In genomic region chr6:113858605-113859348, GRCh38 we compare ENCODE assay signal across 8 cellular contexts. TPM values are rescaled to one million over a fixed set of nuclear protein-coding genes. Genes with fewer than 3 reads are reported as not detected.
DNase-seq lines count a peak whose midpoint lies in the region; ATAC-seq lines count a peak whose summit lies in the region.

No MANE protein-coding gene starts in this region.

- H3K4ac ChIP-seq in mesendoderm (ENCODE audit: low read depth, low read length) = no peak overlapping the region

- peak overlapping the region; percentile 29 to 85 (median 64) for H3K4me3 Mint-ChIP-seq in CD4-positive, alpha-beta memory T cell
- peak overlapping the region; percentile 46 to 56 for H3K4me3 Mint-ChIP-seq in effector memory CD8-positive, alpha-beta T cell

- DNase-seq in CD4-positive, alpha-beta memory T cell = peak; percentile 56 to 73 (median 70)
- DNase-seq in NCI-H82 treated with DMSO at 0.1 percent for 48 hours (lab: John Stamatoyannopoulos, UW; ENCODE audit: unreplicated experiment) (peak; percentile 70), mesendoderm (peak; percentile 97)
- DNase-seq in activated CD8-positive, alpha-beta memory T cell treated with anti-CD3 and anti-CD28 coated beads for 48 hours (ENCODE audit: low read depth in 2 of 3, low spot score in 2 of 3) = peak; percentile 76 to 81 (median 77)
- peak; percentile 46 to 58 (median 56) for DNase-seq in effector memory CD8-positive, alpha-beta T cell
- peak; percentile 24 for DNase-seq in stimulated activated CD8-positive, alpha-beta memory T cell treated with anti-CD3 and anti-CD28 coated beads, Interleukin-15, amount 100 ng/mL, for 1 hour (ENCODE audit: low read depth)

- peaks cover 0 to 20% (median 12%) of the 10 kb centered on the region in 4 donors for H3K4me1 Mint-ChIP-seq in CD4-positive, alpha-beta memory T cell
- H3K4me1 Mint-ChIP-seq in effector memory CD8-positive, alpha-beta T cell (ENCODE audit: low read depth in 2 of 2) = peaks cover 11 to 14% of the 10 kb centered on the region in 2 donors

- peaks cover 30% of the 10 kb centered on the region for H3K79me2 ChIP-seq in mesendoderm (ENCODE audit: control insufficient read depth, insufficient read depth, low read length)

- peak overlapping the region; percentile 100 for H3K18ac ChIP-seq in mesendoderm (ENCODE audit: low read length)

- H2BK5ac ChIP-seq in mesendoderm (ENCODE audit: low read length) = peak overlapping the region; percentile 50

- peak overlapping the region; percentile 31 to 55 for H3K4me3 ChIP-seq in CD4-positive, alpha-beta memory T cell (ENCODE audit: low read length in 2 of 2)
- peak overlapping the region; percentile 100 for H3K4me3 ChIP-seq in mesendoderm (ENCODE audit: low read length)

- H3K9ac ChIP-seq in mesendoderm (ENCODE audit: low read length) = peak overlapping the region; percentile 100

- no peak overlapping the region for H2BK15ac ChIP-seq in mesendoderm (replicated peaks; ENCODE audit: low read depth)

- H3K9me3 ChIP-seq in CD4-positive, alpha-beta memory T cell (ENCODE audit: control insufficient read depth in 1 of 2, low read length in 2 of 2) = no peaks in the 10 kb centered on the region

- peaks cover 39% of the 10 kb centered on the region for H3K27me3 ChIP-seq in CD4-positive, alpha-beta memory T cell (ENCODE audit: insufficient read depth, low read length)
- no peaks in the 10 kb centered on the region for H3K27me3 ChIP-seq in mesendoderm (ENCODE audit: insufficient read depth, low read length, poor library complexity)

- peak overlapping the region in 1 of 7 donors; percentile 59 for H3K27ac Mint-ChIP-seq in CD4-positive, alpha-beta memory T cell
- H3K27ac Mint-ChIP-seq in effector memory CD8-positive, alpha-beta T cell = no peak overlapping the region

- peak; percentile 86 for ATAC-seq in GM19397 (IDR thresholded peaks at IDR 0.05; ENCODE audit: unreplicated experiment)
- peak; percentile 67 for ATAC-seq in HG03558 (IDR thresholded peaks at IDR 0.05; ENCODE audit: extremely low read depth, unreplicated experiment)
- ATAC-seq in effector memory CD8-positive, alpha-beta T cell (replicated peaks) = peak; percentile 86

- no peak overlapping the region for H2BK120ac ChIP-seq in mesendoderm (ENCODE audit: low read depth, low read length)

- WGBS in mesendoderm (ENCODE audit: extremely low coverage, insufficient coverage, low lambda C conversion rate) = no CpG with 5 or more reads among the region's 59 CpGs

- peak overlapping the region; percentile 76 for H3K23ac ChIP-seq in mesendoderm (ENCODE audit: low read length)

- no peak overlapping the region for H3K27ac ChIP-seq in CD4-positive, alpha-beta memory T cell (ENCODE audit: low read depth, low read length)
- peak overlapping the region; percentile 88 for H3K27ac ChIP-seq in mesendoderm (ENCODE audit: low read depth, low read length)

- peaks cover 41% of the 10 kb centered on the region for H3K4me1 ChIP-seq in CD4-positive, alpha-beta memory T cell (ENCODE audit: insufficient read depth, low read length)
- no peaks in the 10 kb centered on the region for H3K4me1 ChIP-seq in mesendoderm (ENCODE audit: control insufficient read depth, low read depth, low read length)

- no peaks in the 10 kb centered on the region for H3K36me3 ChIP-seq in CD4-positive, alpha-beta memory T cell (ENCODE audit: insufficient read depth, low read length)
- H3K36me3 ChIP-seq in mesendoderm (ENCODE audit: control insufficient read depth, insufficient read depth, low read length) = no peaks in the 10 kb centered on the region

- H3K79me1 ChIP-seq in mesendoderm (ENCODE audit: low read length) = no peaks in the 10 kb centered on the region

- H3K36me3 Mint-ChIP-seq in CD4-positive, alpha-beta memory T cell = no peaks in the 10 kb centered on the region
- H3K36me3 Mint-ChIP-seq in effector memory CD8-positive, alpha-beta T cell (ENCODE audit: insufficient read depth) = no peaks in the 10 kb centered on the region

- H4K5ac ChIP-seq in mesendoderm (ENCODE audit: low read length) = no peak overlapping the region

- H3K4me2 ChIP-seq in mesendoderm (ENCODE audit: low read length) = peak overlapping the region; percentile 93

- peaks cover 0 to 10% (median 5%) of the 10 kb centered on the region in 8 donors for H3K9me3 Mint-ChIP-seq in CD4-positive, alpha-beta memory T cell
- H3K9me3 Mint-ChIP-seq in effector memory CD8-positive, alpha-beta T cell = peaks cover 0 to 4% of the 10 kb centered on the region in 2 donors

- H3K56ac ChIP-seq in mesendoderm (ENCODE audit: low read length) = peak overlapping the region; percentile 98

- CTCF ChIA-PET in CD4-positive, alpha-beta memory T cell (lab: Charles Lee; ENCODE audit: partially characterized antibody) = interaction anchor here (0.7 to 1.5 kb wide), 7 partner anchors 10 to 1684 kb away, joined by 3 to 5 read pairs (median 4); no protein-coding TSS in a partner anchor

- POLR2A ChIA-PET in CD4-positive, alpha-beta memory T cell (lab: Charles Lee; ENCODE audit: partially characterized antibody) = no interaction called here

- intact Hi-C loops in CD4-positive, alpha-beta memory T cell (cut with micrococcal nuclease) = loop anchor here (5.0 kb wide), 1 partner anchor 114 kb away; the partner anchor contains the start of gene HDAC2

- H4K8ac ChIP-seq in mesendoderm (ENCODE audit: low read depth, low read length) = no peak overlapping the region

- H3K27me3 Mint-ChIP-seq in CD4-positive, alpha-beta memory T cell = peaks cover 32 to 35% of the 10 kb centered on the region in 2 donors
- peaks cover 9 to 12% of the 10 kb centered on the region in 2 donors for H3K27me3 Mint-ChIP-seq in effector memory CD8-positive, alpha-beta T cell

- H2AK5ac ChIP-seq in mesendoderm (ENCODE audit: low read length) = no peak overlapping the region

RNA-seq across cellular contexts. Expression of gene MARCKS, which starts 1.6 kb away (rescaled TPM):
- total RNA-seq in CD4-positive, alpha-beta memory T cell = 1 to 10 TPM; 2.2 to 2.7 TPM
- polyA plus RNA-seq in CD4-positive, alpha-beta memory T cell = under 1 TPM in 1 of 2 donors, not detected in 1; 0.18 TPM
- 91.9 TPM for polyA plus RNA-seq in mesendoderm (2013, experiment 1 of 2)
- polyA plus RNA-seq in mesendoderm (2013, experiment 2 of 2) = 90.6 TPM

Comparison
In these comparisons a context has a peak if more than half of its experiments do, and no peak if none do; other contexts are left out.
1. DNase-seq: peak in every context shown above with its lines; median percentile 97 in mesendoderm; 77 in activated CD8-positive, alpha-beta memory T cell treated with anti-CD3 and anti-CD28 coated beads for 48 hours; 70 in CD4-positive, alpha-beta memory T cell; 70 in NCI-H82 treated with DMSO at 0.1 percent for 48 hours; 56 in effector memory CD8-positive, alpha-beta T cell; 24 in stimulated activated CD8-positive, alpha-beta memory T cell treated with anti-CD3 and anti-CD28 coated beads, Interleukin-15, amount 100 ng/mL, for 1 hour.